ENCODE assay signal across 18 cellular contexts in genomic region chr9:69170231-69170630, GRCh38. TPM values are rescaled to one million over a fixed set of nuclear protein-coding genes. Genes with fewer than 3 reads are reported as not detected.
DNase-seq lines count a peak whose midpoint lies in the region; ATAC-seq and TF ChIP-seq lines count a peak whose summit lies in the region.
"Had no signal": no experiment of that assay in that cellular context is flagged by ENCODE, and none has a peak within 500 bp of the region (broad histone marks: within the 10 kb centered on the region; RNA-seq: fewer than 3 reads in every experiment).

No MANE protein-coding gene starts in this region.

- peak overlapping the region; percentile 98 for H3K27ac ChIP-seq in foreskin keratinocyte
- no peak overlapping the region for H3K27ac ChIP-seq in sigmoid colon
- H3K27ac ChIP-seq: HL-60, SJSA1 had no signal

- H3K27me3 Mint-ChIP-seq in natural killer cell (ENCODE audit: low read depth in 2 of 2) (peaks cover 5 to 12% of the 10 kb centered on the region in 2 donors), WTC11 (ENCODE audit: low read depth) (peaks cover 6% of the 10 kb centered on the region), chondrocyte (ENCODE audit: low read depth) (no peaks in the 10 kb centered on the region)
- peaks cover 0 to 10% of the 10 kb centered on the region in 2 donors for H3K27me3 Mint-ChIP-seq in natural killer cell treated with Interleukin-12 subunit alpha and Interleukin-12 subunit beta and Interleukin-15 and Interleukin-18, amount 100 ng/mL, for 72 hours

- H3K4me3 Mint-ChIP-seq in natural killer cell = peak overlapping the region; percentile 25
- H3K4me3 Mint-ChIP-seq in natural killer cell treated with Interleukin-12 subunit alpha and Interleukin-12 subunit beta and Interleukin-15 and Interleukin-18, amount 100 ng/mL, for 72 hours = no peak overlapping the region
- H3K4me3 Mint-ChIP-seq in WTC11 = no peak overlapping the region
- H3K4me3 Mint-ChIP-seq in chondrocyte (ENCODE audit: unreplicated experiment) = no peak overlapping the region

- H3K4me1 Mint-ChIP-seq in natural killer cell (peaks cover 35 to 45% of the 10 kb centered on the region in 2 donors), WTC11 (peaks cover 64% of the 10 kb centered on the region), chondrocyte (ENCODE audit: low read depth) (peaks cover 17% of the 10 kb centered on the region)
- peaks cover 30 to 31% of the 10 kb centered on the region in 2 donors for H3K4me1 Mint-ChIP-seq in natural killer cell treated with Interleukin-12 subunit alpha and Interleukin-12 subunit beta and Interleukin-15 and Interleukin-18, amount 100 ng/mL, for 72 hours (ENCODE audit: low read depth in 2 of 2)

- POLR2A ChIA-PET in WTC11 (lab: Charles Lee) (no interaction called here), GM10248 (lab: Yijun Ruan, JAX) (no interaction called here)

- no peaks in the 10 kb centered on the region for H3K9me3 ChIP-seq in sigmoid colon
- H3K9me3 ChIP-seq: HAP-1, SJSA1 had no signal

- H3K27me3 ChIP-seq in foreskin keratinocyte (no peaks in the 10 kb centered on the region), sigmoid colon (no peaks in the 10 kb centered on the region)
- H3K27me3 ChIP-seq: SJSA1 had no signal

- no peaks in the 10 kb centered on the region for H3K9me3 Mint-ChIP-seq in natural killer cell
- no peaks in the 10 kb centered on the region for H3K9me3 Mint-ChIP-seq in natural killer cell treated with Interleukin-12 subunit alpha and Interleukin-12 subunit beta and Interleukin-15 and Interleukin-18, amount 100 ng/mL, for 72 hours
- H3K9me3 Mint-ChIP-seq in WTC11 = no peaks in the 10 kb centered on the region
- H3K9me3 Mint-ChIP-seq in chondrocyte (ENCODE audit: low read depth) = no peaks in the 10 kb centered on the region

- no peak for TF ChIP-seq EP300 in sigmoid colon (IDR thresholded peaks at IDR 0.05)

- intact Hi-C loops in natural killer cell (cut with micrococcal nuclease) (no loop called here), sigmoid colon (cut with DNase I) (no loop called here)

- no peaks in the 10 kb centered on the region for H3K36me3 ChIP-seq in sigmoid colon
- H3K36me3 ChIP-seq: HAP-1 had no signal

- CTCF ChIA-PET in WTC11 (lab: Charles Lee) (interaction anchor here (1.1 to 2.5 kb wide), 2 partner anchors 12 to 23 kb away, joined by 4 to 19 read pairs; no protein-coding TSS in a partner anchor), GM10248 (lab: Yijun Ruan, JAX) (interaction anchor here (2.8 kb wide), 1 partner anchor 12 kb away, joined by 10 read pairs; no protein-coding TSS in a partner anchor)

- H3K4me1 ChIP-seq in foreskin keratinocyte (peaks cover 39% of the 10 kb centered on the region), sigmoid colon (peaks cover 0 to 19% (median 11%) of the 10 kb centered on the region in 4 donors)

- no peak for ATAC-seq in natural killer cell
- no peak for ATAC-seq in natural killer cell treated with Interleukin-12 subunit alpha and Interleukin-12 subunit beta and Interleukin-15 and Interleukin-18, amount 100 ng/mL, for 72 hours
- ATAC-seq in WTC11 = no peak
- no peak for ATAC-seq in foreskin keratinocyte

- no peak for TF ChIP-seq CTCF in natural killer cell (IDR thresholded peaks at IDR 0.05)
- TF ChIP-seq CTCF in WTC11 (IDR thresholded peaks at IDR 0.05) = no peak
- TF ChIP-seq CTCF in foreskin keratinocyte (conservative IDR thresholded peaks at IDR 0.05) = no peak
- no peak for TF ChIP-seq CTCF in GM10248 (IDR thresholded peaks at IDR 0.05; ENCODE audit: control extremely low read depth, extremely low read depth, low read depth, missing control alignments)
- TF ChIP-seq CTCF in chondrocyte (IDR thresholded peaks at IDR 0.05) = no peak
- TF ChIP-seq CTCF in sigmoid colon (IDR thresholded peaks at IDR 0.05) = no peak

- H3K27ac Mint-ChIP-seq in natural killer cell = peak overlapping the region in 1 of 2 donors; percentile 21
- H3K27ac Mint-ChIP-seq in natural killer cell treated with Interleukin-12 subunit alpha and Interleukin-12 subunit beta and Interleukin-15 and Interleukin-18, amount 100 ng/mL, for 72 hours = no peak overlapping the region
- 0 out of 2 replicates have a peak overlapping the region, but pooled peaks have one; percentile 8 for H3K27ac Mint-ChIP-seq in WTC11
- H3K27ac Mint-ChIP-seq in chondrocyte (ENCODE audit: unreplicated experiment) = no peak overlapping the region

- DNase-seq in natural killer cell (no peak), WTC11 (ENCODE audit: low spot score) (no peak), foreskin keratinocyte (no peak), GM10248 (ENCODE audit: extremely low spot score) (no peak), globus pallidus (ENCODE audit: low spot score) (no peak), chondrocyte (ENCODE audit: low spot score) (no peak), sigmoid colon (no peak)
- DNase-seq in natural killer cell treated with Interleukin-12 subunit alpha and Interleukin-12 subunit beta and Interleukin-15 and Interleukin-18, amount 100 ng/mL, for 72 hours (ENCODE audit: low spot score) = no peak
- DNase-seq: MV-4-11; NCI-H1417 treated with DMSO at 0.1 percent for 48 hours; NCI-H1930; NCI-H2171; NCI-H446; NCI-H69; NK-92 treated with Interleukin-12 subunit alpha and Interleukin-12 subunit beta, amount 100 ng/mL, for 24 hours had no signal

- no peak for TF ChIP-seq POLR2A in sigmoid colon (IDR thresholded peaks at IDR 0.05)

- H3K4me3 ChIP-seq in sigmoid colon = no peak overlapping the region
- H3K4me3 ChIP-seq: HAP-1, SJSA1 had no signal

- H3K36me3 Mint-ChIP-seq in natural killer cell (no peaks in the 10 kb centered on the region), WTC11 (no peaks in the 10 kb centered on the region), chondrocyte (ENCODE audit: low read depth) (peaks cover 2% of the 10 kb centered on the region)
- no peaks in the 10 kb centered on the region for H3K36me3 Mint-ChIP-seq in natural killer cell treated with Interleukin-12 subunit alpha and Interleukin-12 subunit beta and Interleukin-15 and Interleukin-18, amount 100 ng/mL, for 72 hours

- WGBS in sigmoid colon, 2 donors = 89 to 93% methylated on average over 1 of the region's 1 CpG

TF ChIP-seq in WTC11, 78 proteins besides CTCF, POLR2A, EP300 and RAD21 (continues in another document):
- TF ChIP-seq, protein P1, sequence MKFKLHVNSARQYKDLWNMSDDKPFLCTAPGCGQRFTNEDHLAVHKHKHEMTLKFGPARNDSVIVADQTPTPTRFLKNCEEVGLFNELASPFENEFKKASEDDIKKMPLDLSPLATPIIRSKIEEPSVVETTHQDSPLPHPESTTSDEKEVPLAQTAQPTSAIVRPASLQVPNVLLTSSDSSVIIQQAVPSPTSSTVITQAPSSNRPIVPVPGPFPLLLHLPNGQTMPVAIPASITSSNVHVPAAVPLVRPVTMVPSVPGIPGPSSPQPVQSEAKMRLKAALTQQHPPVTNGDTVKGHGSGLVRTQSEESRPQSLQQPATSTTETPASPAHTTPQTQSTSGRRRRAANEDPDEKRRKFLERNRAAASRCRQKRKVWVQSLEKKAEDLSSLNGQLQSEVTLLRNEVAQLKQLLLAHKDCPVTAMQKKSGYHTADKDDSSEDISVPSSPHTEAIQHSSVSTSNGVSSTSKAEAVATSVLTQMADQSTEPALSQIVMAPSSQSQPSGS (CRISPR knock-in tag; IDR thresholded peaks at IDR 0.05; ENCODE audit: borderline replicate concordance, low read depth) = no peak
- no peak for TF ChIP-seq JUN (CRISPR knock-in tag; IDR thresholded peaks at IDR 0.05)
- no peak for TF ChIP-seq ZNF671 (CRISPR knock-in tag; IDR thresholded peaks at IDR 0.05)
- TF ChIP-seq NFE2L1 (CRISPR knock-in tag; IDR thresholded peaks at IDR 0.05) = no peak
- TF ChIP-seq, protein P2, sequence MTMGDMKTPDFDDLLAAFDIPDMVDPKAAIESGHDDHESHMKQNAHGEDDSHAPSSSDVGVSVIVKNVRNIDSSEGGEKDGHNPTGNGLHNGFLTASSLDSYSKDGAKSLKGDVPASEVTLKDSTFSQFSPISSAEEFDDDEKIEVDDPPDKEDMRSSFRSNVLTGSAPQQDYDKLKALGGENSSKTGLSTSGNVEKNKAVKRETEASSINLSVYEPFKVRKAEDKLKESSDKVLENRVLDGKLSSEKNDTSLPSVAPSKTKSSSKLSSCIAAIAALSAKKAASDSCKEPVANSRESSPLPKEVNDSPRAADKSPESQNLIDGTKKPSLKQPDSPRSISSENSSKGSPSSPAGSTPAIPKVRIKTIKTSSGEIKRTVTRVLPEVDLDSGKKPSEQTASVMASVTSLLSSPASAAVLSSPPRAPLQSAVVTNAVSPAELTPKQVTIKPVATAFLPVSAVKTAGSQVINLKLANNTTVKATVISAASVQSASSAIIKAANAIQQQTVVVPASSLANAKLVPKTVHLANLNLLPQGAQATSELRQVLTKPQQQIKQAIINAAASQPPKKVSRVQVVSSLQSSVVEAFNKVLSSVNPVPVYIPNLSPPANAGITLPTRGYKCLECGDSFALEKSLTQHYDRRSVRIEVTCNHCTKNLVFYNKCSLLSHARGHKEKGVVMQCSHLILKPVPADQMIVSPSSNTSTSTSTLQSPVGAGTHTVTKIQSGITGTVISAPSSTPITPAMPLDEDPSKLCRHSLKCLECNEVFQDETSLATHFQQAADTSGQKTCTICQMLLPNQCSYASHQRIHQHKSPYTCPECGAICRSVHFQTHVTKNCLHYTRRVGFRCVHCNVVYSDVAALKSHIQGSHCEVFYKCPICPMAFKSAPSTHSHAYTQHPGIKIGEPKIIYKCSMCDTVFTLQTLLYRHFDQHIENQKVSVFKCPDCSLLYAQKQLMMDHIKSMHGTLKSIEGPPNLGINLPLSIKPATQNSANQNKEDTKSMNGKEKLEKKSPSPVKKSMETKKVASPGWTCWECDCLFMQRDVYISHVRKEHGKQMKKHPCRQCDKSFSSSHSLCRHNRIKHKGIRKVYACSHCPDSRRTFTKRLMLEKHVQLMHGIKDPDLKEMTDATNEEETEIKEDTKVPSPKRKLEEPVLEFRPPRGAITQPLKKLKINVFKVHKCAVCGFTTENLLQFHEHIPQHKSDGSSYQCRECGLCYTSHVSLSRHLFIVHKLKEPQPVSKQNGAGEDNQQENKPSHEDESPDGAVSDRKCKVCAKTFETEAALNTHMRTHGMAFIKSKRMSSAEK (CRISPR knock-in tag; IDR thresholded peaks at IDR 0.05; ENCODE audit: borderline replicate concordance) = no peak
- no peak for TF ChIP-seq OVOL2 (CRISPR knock-in tag; IDR thresholded peaks at IDR 0.05; ENCODE audit: borderline replicate concordance)

RNA-seq across cellular contexts. Expression of gene TJP2, which starts 3.8 kb away (rescaled TPM):
- total RNA-seq in natural killer cell = 1 to 10 TPM; 6.8 to 10.0 (median 9.6) TPM
- total RNA-seq in natural killer cell treated with Interleukin-12 subunit alpha and Interleukin-12 subunit beta and Interleukin-15 and Interleukin-18, amount 100 ng/mL, for 72 hours = 10 to 100 TPM in 1 of 2 donors, 1 to 10 TPM in 1; 5.1 to 10.2 TPM
- 155 to 159 TPM (median 156 TPM) in 3 replicates for total RNA-seq in WTC11 (2021)
- total RNA-seq in foreskin keratinocyte = 126 and 140 TPM in 2 replicates
- polyA plus RNA-seq in foreskin keratinocyte = 57.9 and 59.8 TPM in 2 replicates
- 49.9 to 50.6 TPM (median 50.4 TPM) in 3 replicates for total RNA-seq in chondrocyte
- total RNA-seq in sigmoid colon = 10 to 100 TPM; 16.1 to 27.8 (median 24.9) TPM
- 10 to 100 TPM; 44.4 to 46.5 (median 45.5) TPM for polyA plus RNA-seq in sigmoid colon
